Comparison of ENCODE assay signal across 7 cellular contexts in the genomic region with DNA sequence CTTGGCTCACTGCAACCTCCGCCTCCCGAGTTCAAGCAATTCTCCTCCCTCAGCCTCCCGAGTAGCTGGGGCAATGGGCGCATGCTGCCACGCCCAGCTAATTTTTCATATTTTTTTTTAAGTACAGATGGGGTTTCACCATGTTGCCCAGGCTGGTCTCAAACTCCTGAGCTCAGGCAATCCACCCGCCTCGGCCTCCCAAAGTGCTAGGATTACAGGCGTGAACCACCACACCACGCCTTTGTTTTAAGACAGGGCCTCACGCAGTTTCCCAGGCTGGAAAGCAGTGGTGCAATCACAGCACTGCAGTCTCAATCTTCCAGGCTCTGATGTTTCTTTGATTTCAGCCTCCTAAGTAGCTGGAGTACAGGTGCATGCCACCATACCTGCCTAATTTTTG. TPM values are rescaled to one million over a fixed set of nuclear protein-coding genes. Genes with fewer than 3 reads are reported as not detected.
DNase-seq lines count a peak whose midpoint lies in the region; ATAC-seq and TF ChIP-seq lines count a peak whose summit lies in the region.
"Not testable (repeated sequence)": the region's sequence is repeated elsewhere in the genome, so short reads cannot be mapped to it uniquely, and the experiment has no call there.

No MANE protein-coding gene starts in this region.

- H3K9me3 Mint-ChIP-seq in HFFc6; T-helper 1 cell treated with Interleukin-12 subunit alpha and Interleukin-12 subunit beta and Interleukin-4 antibody, amounts not matched to agents 30 μg/mL and 1 μg/mL, for 36 hours; activated naive CD4-positive, alpha-beta T cell treated with anti-CD3 and anti-CD28 coated beads, Interleukin-2, amount 50 U/mL, for 24 hours; natural killer cell: not testable (repeated sequence)

- peaks cover 56 to 65% (median 62%) of the 10 kb centered on the region in 11 experiments for H3K36me3 ChIP-seq in BLaER1 treated with 17β-estradiol and CSF1 and Interleukin-3, amounts not matched to agents 10 nM and 100 nM
- H3K36me3 ChIP-seq in left ventricle myocardium inferior = peaks cover 29% of the 10 kb centered on the region

- H3K4me3 Mint-ChIP-seq in HFFc6; T-helper 1 cell treated with Interleukin-12 subunit alpha and Interleukin-12 subunit beta and Interleukin-4 antibody, amounts not matched to agents 30 μg/mL and 1 μg/mL, for 36 hours: not testable (repeated sequence)
- peak overlapping the region; percentile 44 for H3K4me3 Mint-ChIP-seq in activated naive CD4-positive, alpha-beta T cell treated with anti-CD3 and anti-CD28 coated beads, Interleukin-2, amount 50 U/mL, for 24 hours
- peak overlapping the region; percentile 4 for H3K4me3 Mint-ChIP-seq in natural killer cell

- H3K4me3 ChIP-seq in BLaER1 treated with 17β-estradiol and CSF1 and Interleukin-3, amounts not matched to agents 10 nM and 100 nM = not testable (repeated sequence)
- peak overlapping the region; percentile 88 for H3K4me3 ChIP-seq in left ventricle myocardium inferior

- peaks cover 73 to 79% (median 77%) of the 10 kb centered on the region in 11 experiments for H4K20me1 ChIP-seq in BLaER1 treated with 17β-estradiol and CSF1 and Interleukin-3, amounts not matched to agents 10 nM and 100 nM

- intact Hi-C loops in left ventricle myocardium inferior (cut with micrococcal nuclease); natural killer cell (cut with micrococcal nuclease): not testable (repeated sequence)

- peaks cover 19% of the 10 kb centered on the region for H3K36me3 Mint-ChIP-seq in HFFc6 (ENCODE audit: low read depth)
- H3K36me3 Mint-ChIP-seq in T-helper 1 cell treated with Interleukin-12 subunit alpha and Interleukin-12 subunit beta and Interleukin-4 antibody, amounts not matched to agents 30 μg/mL and 1 μg/mL, for 36 hours (ENCODE audit: low read depth) = peaks cover 19% of the 10 kb centered on the region
- not testable (repeated sequence) for H3K36me3 Mint-ChIP-seq in activated naive CD4-positive, alpha-beta T cell treated with anti-CD3 and anti-CD28 coated beads, Interleukin-2, amount 50 U/mL, for 24 hours; natural killer cell

- peak overlapping the region in 1 of 11 experiments; percentile 42; a peak in 3 of 22 replicates for H3K9ac ChIP-seq in BLaER1 treated with 17β-estradiol and CSF1 and Interleukin-3, amounts not matched to agents 10 nM and 100 nM

- H3K27me3 Mint-ChIP-seq in HFFc6 (ENCODE audit: insufficient read depth); T-helper 1 cell treated with Interleukin-12 subunit alpha and Interleukin-12 subunit beta and Interleukin-4 antibody, amounts not matched to agents 30 μg/mL and 1 μg/mL, for 36 hours (ENCODE audit: low read depth); activated naive CD4-positive, alpha-beta T cell treated with anti-CD3 and anti-CD28 coated beads, Interleukin-2, amount 50 U/mL, for 24 hours; natural killer cell (ENCODE audit: low read depth in 2 of 2): not testable (repeated sequence)

- H3K9me3 ChIP-seq in BLaER1 treated with 17β-estradiol and CSF1 and Interleukin-3, amounts not matched to agents 10 nM and 100 nM (replicated peaks in 1 of 11); left ventricle myocardium inferior (replicated peaks): not testable (repeated sequence)

- peaks cover 29 to 58% (median 38%) of the 10 kb centered on the region in 10 experiments for H3K4me1 ChIP-seq in BLaER1 treated with 17β-estradiol and CSF1 and Interleukin-3, amounts not matched to agents 10 nM and 100 nM
- peaks cover 58% of the 10 kb centered on the region for H3K4me1 ChIP-seq in left ventricle myocardium inferior

- H3K27me3 ChIP-seq in BLaER1 treated with 17β-estradiol and CSF1 and Interleukin-3, amounts not matched to agents 10 nM and 100 nM; left ventricle myocardium inferior (ENCODE audit: low read depth): not testable (repeated sequence)

- H3K4me1 Mint-ChIP-seq in HFFc6 (ENCODE audit: low read depth) (peaks cover 42% of the 10 kb centered on the region), natural killer cell (peaks cover 41 to 44% of the 10 kb centered on the region in 2 donors)
- H3K4me1 Mint-ChIP-seq in T-helper 1 cell treated with Interleukin-12 subunit alpha and Interleukin-12 subunit beta and Interleukin-4 antibody, amounts not matched to agents 30 μg/mL and 1 μg/mL, for 36 hours (ENCODE audit: low read depth) = peaks cover 38% of the 10 kb centered on the region
- peaks cover 61% of the 10 kb centered on the region for H3K4me1 Mint-ChIP-seq in activated naive CD4-positive, alpha-beta T cell treated with anti-CD3 and anti-CD28 coated beads, Interleukin-2, amount 50 U/mL, for 24 hours

- not testable (repeated sequence) for H3K27ac ChIP-seq in BLaER1 treated with 17β-estradiol and CSF1 and Interleukin-3, amounts not matched to agents 10 nM and 100 nM; left ventricle myocardium inferior (replicated peaks)

- ATAC-seq in natural killer cell = not testable (repeated sequence)

- not testable (repeated sequence) for TF ChIP-seq CTCF in HFFc6 (IDR thresholded peaks at IDR 0.05); left ventricle myocardium inferior (IDR thresholded peaks at IDR 0.05; ENCODE audit: borderline replicate concordance); natural killer cell (IDR thresholded peaks at IDR 0.05)

- not testable (repeated sequence) for DNase-seq in HFFc6, left ventricle myocardium inferior, natural killer cell
- peak; percentile 32 for DNase-seq in activated CD8-positive, alpha-beta memory T cell treated with anti-CD3 and anti-CD28 coated beads for 24 hours

- peak overlapping the region in 10 of 11 experiments; percentile 11 to 97 (median 92); a peak in 13 of 22 replicates for H3K4me2 ChIP-seq in BLaER1 treated with 17β-estradiol and CSF1 and Interleukin-3, amounts not matched to agents 10 nM and 100 nM

- H3K27ac Mint-ChIP-seq in HFFc6 (peak overlapping the region; percentile 2; the same call in 1 of the 2 replicates), natural killer cell (peak overlapping the region; percentile 97 to 99)
- H3K27ac Mint-ChIP-seq in T-helper 1 cell treated with Interleukin-12 subunit alpha and Interleukin-12 subunit beta and Interleukin-4 antibody, amounts not matched to agents 30 μg/mL and 1 μg/mL, for 36 hours = peak overlapping the region; percentile 14
- H3K27ac Mint-ChIP-seq in activated naive CD4-positive, alpha-beta T cell treated with anti-CD3 and anti-CD28 coated beads, Interleukin-2, amount 50 U/mL, for 24 hours = not testable (repeated sequence)

RNA-seq across cellular contexts. Expression of gene NUP98, which starts 3.0 kb away (rescaled TPM):
- total RNA-seq in HFFc6 (2021; fragmentation: NEBNext Ultra II Directional; extraction: Animal tissue kit (Norgen Biotek cat#: 25700)) = 10 to 100 TPM; 81.4 to 96.7 (median 85.6) TPM
- total RNA-seq in left ventricle myocardium inferior (37.3 TPM), natural killer cell (100 to 1,000 TPM in 1 of 3 donors, 10 to 100 TPM in 2; 88.5 to 103 (median 92.8) TPM)

RNA-seq across cellular contexts. Expression of gene PGAP2, which starts 14.0 kb away (rescaled TPM):
- total RNA-seq in HFFc6 (2021; fragmentation: NEBNext Ultra II Directional; extraction: Animal tissue kit (Norgen Biotek cat#: 25700)) = 10 to 100 TPM; 14.5 to 19.7 (median 17.1) TPM
- total RNA-seq in left ventricle myocardium inferior = 27.8 TPM
- total RNA-seq in natural killer cell = 10 to 100 TPM in 1 of 3 donors, 1 to 10 TPM in 2; 9.5 to 17.5 (median 9.8) TPM

RNA-seq across cellular contexts. Expression of gene RHOG, which starts 46.4 kb away (rescaled TPM):
- total RNA-seq in HFFc6 (2021; fragmentation: NEBNext Ultra II Directional; extraction: Animal tissue kit (Norgen Biotek cat#: 25700)) = 10 to 100 TPM; 57.8 to 72.3 (median 66.4) TPM
- total RNA-seq in left ventricle myocardium inferior = 23.1 TPM
- total RNA-seq in natural killer cell = 100 to 1,000 TPM; 114 to 145 (median 137) TPM
